ENCODE assay signal across 8 cellular contexts in the genomic region with DNA sequence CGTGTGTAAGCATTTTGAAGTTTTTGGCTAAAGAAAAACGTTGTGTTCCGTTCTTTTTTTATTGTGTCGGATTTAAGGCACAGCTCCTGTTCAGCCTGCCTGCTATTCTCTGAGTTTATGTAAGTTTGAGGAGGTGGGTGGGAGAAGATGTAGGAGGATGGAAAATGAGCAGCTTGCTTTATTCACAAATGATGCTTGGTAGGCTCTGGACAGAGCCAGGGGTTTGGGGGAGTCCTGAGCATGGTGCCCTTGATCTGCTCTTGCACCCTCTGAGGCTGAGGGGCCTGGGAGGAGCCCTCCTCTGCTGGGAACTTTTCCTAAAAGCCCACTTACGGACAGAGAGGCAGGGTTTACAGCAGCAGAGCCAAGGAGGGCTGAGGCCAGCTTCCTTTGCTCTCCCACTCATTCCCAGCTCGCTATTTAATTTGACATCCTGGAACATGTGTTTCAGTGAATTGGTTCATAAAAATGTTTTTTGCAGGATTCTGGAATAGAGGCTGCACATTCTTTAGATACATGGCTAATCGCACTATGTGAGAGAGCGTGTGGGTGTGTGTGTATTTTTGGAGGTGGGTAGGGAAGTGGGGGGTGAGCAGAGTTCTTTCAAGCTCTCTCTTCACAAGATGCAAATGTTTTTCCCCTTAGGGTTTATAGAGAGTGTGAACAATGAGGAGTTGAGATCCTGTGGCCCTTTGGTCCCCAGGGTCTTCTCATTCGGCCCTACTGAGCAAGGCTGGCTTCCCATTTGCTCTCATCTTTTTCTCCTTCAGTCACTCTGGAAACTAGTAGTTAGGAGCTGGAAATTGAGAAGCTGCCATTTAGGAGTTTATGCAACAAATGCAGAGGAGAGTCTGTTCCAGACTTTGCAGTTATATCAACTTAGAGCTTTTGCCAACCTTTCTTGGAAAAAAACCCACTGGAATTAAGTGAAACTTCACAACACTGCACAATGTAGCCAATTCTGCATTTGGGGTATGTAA. TPM values are rescaled to one million over a fixed set of nuclear protein-coding genes. Genes with fewer than 3 reads are reported as not detected.
DNase-seq lines count a peak whose midpoint lies in the region; ATAC-seq and FAIRE-seq lines count a peak whose summit lies in the region.

No MANE protein-coding gene starts in this region.

- peaks cover 94% of the 10 kb centered on the region for H3K4me1 Mint-ChIP-seq in activated T-cell treated with anti-CD3 and anti-CD28 coated beads, Interleukin-2, amount 50 U/mL, for 24 hours (ENCODE audit: low read depth)

- peak overlapping the region; percentile 74 for H3K4me3 Mint-ChIP-seq in activated T-cell treated with anti-CD3 and anti-CD28 coated beads, Interleukin-2, amount 50 U/mL, for 24 hours

- peak overlapping the region; percentile 99 for H3K27ac Mint-ChIP-seq in activated T-cell treated with anti-CD3 and anti-CD28 coated beads, Interleukin-2, amount 50 U/mL, for 24 hours
- H3K27ac Mint-ChIP-seq in activated naive CD4-positive, alpha-beta T cell treated with anti-CD3 and anti-CD28 coated beads, Interleukin-2, amount 50 U/mL, for 72 hours = peak overlapping the region; percentile 91 to 96

- ATAC-seq in HG02852 (IDR thresholded peaks at IDR 0.05; ENCODE audit: unreplicated experiment) = peak; percentile 71
- ATAC-seq in activated naive CD4-positive, alpha-beta T cell treated with anti-CD3 and anti-CD28 coated beads, Interleukin-2, amount 50 U/mL, for 72 hours = peak; percentile 13 to 21
- peak; percentile 76 for ATAC-seq in left lobe of liver

- no peaks in the 10 kb centered on the region for H3K9me3 Mint-ChIP-seq in activated T-cell treated with anti-CD3 and anti-CD28 coated beads, Interleukin-2, amount 50 U/mL, for 24 hours
- peaks cover 0 to 7% of the 10 kb centered on the region in 2 donors for H3K9me3 Mint-ChIP-seq in activated naive CD4-positive, alpha-beta T cell treated with anti-CD3 and anti-CD28 coated beads, Interleukin-2, amount 50 U/mL, for 72 hours

- peaks cover 61% of the 10 kb centered on the region for H3K36me3 Mint-ChIP-seq in activated T-cell treated with anti-CD3 and anti-CD28 coated beads, Interleukin-2, amount 50 U/mL, for 24 hours (ENCODE audit: low read depth)
- peaks cover 6 to 26% of the 10 kb centered on the region in 2 donors for H3K36me3 Mint-ChIP-seq in activated naive CD4-positive, alpha-beta T cell treated with anti-CD3 and anti-CD28 coated beads, Interleukin-2, amount 50 U/mL, for 72 hours

- H3K27me3 Mint-ChIP-seq in activated T-cell treated with anti-CD3 and anti-CD28 coated beads, Interleukin-2, amount 50 U/mL, for 24 hours = no peaks in the 10 kb centered on the region

- no peak for DNase-seq in activated T-cell treated with anti-CD3 and anti-CD28 coated beads, Interleukin-2, amount 50 U/mL, for 24 hours
- DNase-seq in activated T-cell treated with anti-CD3 and anti-CD28 coated beads, Interleukin-2, amount 50 U/mL, for 1 hour = no peak
- no peak for DNase-seq in activated naive CD4-positive, alpha-beta T cell treated with anti-CD3 and anti-CD28 coated beads, Interleukin-2, amount 50 U/mL, for 72 hours (ENCODE audit: low spot score in 2 of 2)
- no peak for DNase-seq in left lobe of liver (ENCODE audit: low spot score)
- no peak for DNase-seq in frontal cortex (ENCODE audit: low spot score in 2 of 2)
- no peak for DNase-seq in DMS53 (lab: John Stamatoyannopoulos, UW)
- DNase-seq in HTR-8/SVneo (ENCODE audit: insufficient read length, low spot score) = no peak

- FAIRE-seq in frontal cortex (lab: Jason Lieb, UNC) (no peak), HTR-8/SVneo (lab: Jason Lieb, UNC) (no peak)

RNA-seq across cellular contexts. Expression of gene TMEM131L, which starts 32.1 kb away (rescaled TPM):
- 10 to 100 TPM; 44.8 to 47.7 TPM for total RNA-seq in activated naive CD4-positive, alpha-beta T cell treated with anti-CD3 and anti-CD28 coated beads, Interleukin-2, amount 50 U/mL, for 72 hours
- total RNA-seq in left lobe of liver (14.0 TPM), frontal cortex (42.4 TPM)

Comparison
In these comparisons a context has a peak if more than half of its experiments do, and no peak if none do; other contexts are left out.
1. ATAC-seq: peak in every context shown above with its lines; median percentile 76 in left lobe of liver; 71 in HG02852; 17 in activated naive CD4-positive, alpha-beta T cell treated with anti-CD3 and anti-CD28 coated beads, Interleukin-2, amount 50 U/mL, for 72 hours.